23 cellular contexts compared by ENCODE assay signal in genomic region chr12:112389228-112389627, GRCh38. TPM values are rescaled to one million over a fixed set of nuclear protein-coding genes. Genes with fewer than 3 reads are reported as not detected.
A peak's percentile ranks its signal among the peaks of the same experiment; 100 is the strongest.
DNase-seq lines count a peak whose midpoint lies in the region; ATAC-seq, FAIRE-seq and TF ChIP-seq lines count a peak whose summit lies in the region.
"Had no signal": no experiment of that assay in that cellular context is flagged by ENCODE, and none has a peak within 500 bp of the region (broad histone marks: within the 10 kb centered on the region; RNA-seq: fewer than 3 reads in every experiment).

No MANE protein-coding gene starts in this region.

- H3K79me2 ChIP-seq in K562 (ENCODE audit: control insufficient read depth, insufficient read depth, low read length): no peaks in the 10 kb centered on the region

- peaks cover 12% of the 10 kb centered on the region for H3K27me3 Mint-ChIP-seq in activated CD4-positive, alpha-beta T cell treated with anti-CD3 and anti-CD28 coated beads, Interleukin-2, amount 10 ng/mL, durations not matched to agents 7 days and 5 days
- peaks cover 4% of the 10 kb centered on the region for H3K27me3 Mint-ChIP-seq in activated CD4-positive, alpha-beta T cell treated with anti-CD3 and anti-CD28 coated beads for 36 hours
- peaks cover 8% of the 10 kb centered on the region for H3K27me3 Mint-ChIP-seq in progenitor cell of endocrine pancreas
- H3K27me3 Mint-ChIP-seq: B cell had no signal

- H3K36me3 Mint-ChIP-seq in activated CD4-positive, alpha-beta T cell treated with anti-CD3 and anti-CD28 coated beads, Interleukin-2, amount 10 ng/mL, durations not matched to agents 7 days and 5 days (ENCODE audit: low read depth): no peaks in the 10 kb centered on the region
- H3K36me3 Mint-ChIP-seq in activated CD4-positive, alpha-beta T cell treated with anti-CD3 and anti-CD28 coated beads for 36 hours (ENCODE audit: low read depth): no peaks in the 10 kb centered on the region
- H3K36me3 Mint-ChIP-seq in progenitor cell of endocrine pancreas (ENCODE audit: insufficient read depth): no peaks in the 10 kb centered on the region
- H3K36me3 Mint-ChIP-seq: CD4-positive, CD25-positive, alpha-beta regulatory T cell; CD8-positive, alpha-beta memory T cell had no signal

- ATAC-seq in activated CD4-positive, alpha-beta T cell treated with anti-CD3 and anti-CD28 coated beads for 36 hours: no peak
- ATAC-seq in K562: no peak
- ATAC-seq: GM12878, HCT116 had no signal

- H3K27ac ChIP-seq in HEK293 (ENCODE audit: extremely low read depth, low read depth, low read length) (no peak overlapping the region), K562 (ENCODE audit: extremely low read depth, low read depth, low read length) (no peak overlapping the region)
- H3K27ac ChIP-seq: BLaER1 treated with 17β-estradiol and CSF1 and Interleukin-3, amounts not matched to agents 10 nM and 100 nM had no signal

- no peaks in the 10 kb centered on the region for H3K36me3 ChIP-seq in HEK293 (ENCODE audit: control insufficient read depth in 2 of 2, insufficient read depth in 1 of 2, low read length in 2 of 2)
- H3K36me3 ChIP-seq in K562 (ENCODE audit: control insufficient read depth, insufficient read depth, low read length): no peaks in the 10 kb centered on the region
- H3K36me3 ChIP-seq: BLaER1 treated with 17β-estradiol and CSF1 and Interleukin-3, amounts not matched to agents 10 nM and 100 nM had no signal

- intact Hi-C loops in activated CD4-positive, alpha-beta T cell treated with anti-CD3 and anti-CD28 coated beads for 36 hours (cut with DNase I, micrococcal nuclease): loop anchor here (5.0 to 10.0 kb wide), 2 partner anchors 442 to 704 kb away; partner anchors contain the start of genes ACAD10 (in 1 of the 2) and BRAP (in 1 of the 2)
- intact Hi-C loops in K562 (cut with micrococcal nuclease): loop anchor here (10.0 kb wide), 2 partner anchors 274 to 374 kb away; partner anchors contain the start of genes ERP29 and TMEM116

- POLR2A ChIA-PET in activated CD4-positive, alpha-beta T cell treated with anti-CD3 and anti-CD28 coated beads, Interleukin-2, amount 10 ng/mL, durations not matched to agents 7 days and 5 days (lab: Charles Lee): no interaction called here
- POLR2A ChIA-PET in activated CD4-positive, alpha-beta T cell treated with anti-CD3 and anti-CD28 coated beads for 36 hours (lab: Charles Lee): no interaction called here
- POLR2A ChIA-PET in HEK293 (lab: Yijun Ruan, JAX) (interaction anchor here (0.7 kb wide), 1 partner anchor 15 kb away, joined by 6 read pairs; no protein-coding TSS in a partner anchor), K562 (lab: Yijun Ruan, JAX) (no interaction called here)

- H3K9me1 ChIP-seq in K562 (ENCODE audit: control insufficient read depth, insufficient read depth, low read length): peaks cover 3% of the 10 kb centered on the region

- TF ChIP-seq POLR2A in K562 (conservative IDR thresholded peaks at IDR 0.05): no peak

- BruUV-seq in K562 (replicated peaks; lab: Mats Ljungman, UMichigan): no TSS peak

- no peak for TF ChIP-seq CTCF in HEK293 (tag by site-specific recombination; IDR thresholded peaks at IDR 0.05)
- TF ChIP-seq CTCF in K562 (IDR thresholded peaks at IDR 0.05 in 2 of 3, conservative IDR thresholded peaks at IDR 0.05 in 1 of 3; ENCODE audit: insufficient read depth in 2 of 3, low read depth in 1 of 3, low read length in 3 of 3): no peak
- TF ChIP-seq CTCF in progenitor cell of endocrine pancreas (IDR thresholded peaks at IDR 0.05; ENCODE audit: unreplicated experiment): no peak

- no peak for TF ChIP-seq EP300 in K562 (IDR thresholded peaks at IDR 0.05; ENCODE audit: low read length)

- H3K4me1 Mint-ChIP-seq in activated CD4-positive, alpha-beta T cell treated with anti-CD3 and anti-CD28 coated beads, Interleukin-2, amount 10 ng/mL, durations not matched to agents 7 days and 5 days: peaks cover 12% of the 10 kb centered on the region
- peaks cover 14% of the 10 kb centered on the region for H3K4me1 Mint-ChIP-seq in activated CD4-positive, alpha-beta T cell treated with anti-CD3 and anti-CD28 coated beads for 36 hours
- peaks cover 3% of the 10 kb centered on the region for H3K4me1 Mint-ChIP-seq in progenitor cell of endocrine pancreas (ENCODE audit: low read depth)

- 0 out of 2 replicates have a peak, but pooled peaks cover 2% of the 10 kb centered on the region for H3K4me1 ChIP-seq in HEK293 (ENCODE audit: control insufficient read depth, insufficient read depth, low read length)
- H3K4me1 ChIP-seq in K562 (replicated peaks in 1 of 2; ENCODE audit: control insufficient read depth in 2 of 2, insufficient read depth in 2 of 2, low read length in 2 of 2): peaks cover 12 to 14% of the 10 kb centered on the region in 2 experiments

- H3K27me3 ChIP-seq in K562 (ENCODE audit: control insufficient read depth in 2 of 2, insufficient read depth in 2 of 2, low read length in 2 of 2): no peaks in the 10 kb centered on the region
- H3K27me3 ChIP-seq: BLaER1 treated with 17β-estradiol and CSF1 and Interleukin-3, amounts not matched to agents 10 nM and 100 nM had no signal

- WGBS in K562 (ENCODE audit: insufficient coverage, low coverage, missing lambda C conversion rate): 43% methylated on average over 2 of the region's 4 CpGs

- TF ChIP-seq RAD21 in K562 (CRISPR knock-in tag; conservative IDR thresholded peaks at IDR 0.05 in 1 of 2, IDR thresholded peaks at IDR 0.05 in 1 of 2): no peak

- no peak overlapping the region for H2AFZ ChIP-seq in K562 (ENCODE audit: low read depth, low read length)

- no peak for FAIRE-seq in K562 (lab: Jason Lieb, UNC)
- FAIRE-seq: GM12878, HTR-8/SVneo had no signal

- CTCF ChIA-PET in activated CD4-positive, alpha-beta T cell treated with anti-CD3 and anti-CD28 coated beads, Interleukin-2, amount 10 ng/mL, durations not matched to agents 7 days and 5 days (lab: Charles Lee): interaction anchor here (6.0 kb wide), 1 partner anchor 191 kb away, joined by 37 read pairs; no protein-coding TSS in a partner anchor
- CTCF ChIA-PET in activated CD4-positive, alpha-beta T cell treated with anti-CD3 and anti-CD28 coated beads for 36 hours (lab: Charles Lee): interaction anchor here (3.1 kb wide), 1 partner anchor 191 kb away, joined by 59 read pairs; no protein-coding TSS in a partner anchor
- CTCF ChIA-PET in HEK293 (lab: Yijun Ruan, JAX): interaction anchor here (1.0 kb wide), 1 partner anchor 11 kb away, joined by 3 read pairs; no protein-coding TSS in a partner anchor
- CTCF ChIA-PET in K562 (lab: Yijun Ruan, JAX; ENCODE audit: low intra/inter-chr PET ratio): no interaction called here

- no peaks in the 10 kb centered on the region for H3K9me3 ChIP-seq in HEK293 (ENCODE audit: control insufficient read depth, insufficient read depth, low read depth, low read length)
- no peaks in the 10 kb centered on the region for H3K9me3 ChIP-seq in K562 (replicated peaks; ENCODE audit: control insufficient read depth, insufficient read depth, low read depth, low read length)

- H3K4me3 ChIP-seq in HEK293 (ENCODE audit: low read depth, low read length) (no peak overlapping the region), K562 (no peak overlapping the region)
- H3K4me3 ChIP-seq: BLaER1 treated with 17β-estradiol and CSF1 and Interleukin-3, amounts not matched to agents 10 nM and 100 nM; GM12878 had no signal

- DNase-seq in activated CD4-positive, alpha-beta T cell treated with anti-CD3 and anti-CD28 coated beads, Interleukin-2, amount 10 ng/mL, durations not matched to agents 7 days and 5 days: no peak
- no peak for DNase-seq in activated CD4-positive, alpha-beta T cell treated with anti-CD3 and anti-CD28 coated beads for 36 hours
- DNase-seq in K562 (ENCODE audit: extremely low read depth in 1 of 4, low spot score in 3 of 4): no peak
- DNase-seq in progenitor cell of endocrine pancreas (ENCODE audit: low spot score, unreplicated experiment): no peak
- no peak for DNase-seq in C1 segment of cervical spinal cord (lab: John Stamatoyannopoulos, UW)
- DNase-seq in kidney tubule cell (ENCODE audit: low spot score): no peak
- no peak for DNase-seq in NCI-H524 treated with DMSO at 0.1 percent for 48 hours (lab: John Stamatoyannopoulos, UW)
- DNase-seq: 8988T; CD4-positive, CD25-positive, alpha-beta regulatory T cell; CD8-positive, alpha-beta memory T cell; COR-L47; DMS 273 treated with DMSO at 0.1 percent for 48 hours; DMS53; DND-41; EL; GOT3; H7 had no signal

- H3K9me3 Mint-ChIP-seq in activated CD4-positive, alpha-beta T cell treated with anti-CD3 and anti-CD28 coated beads, Interleukin-2, amount 10 ng/mL, durations not matched to agents 7 days and 5 days: no peaks in the 10 kb centered on the region
- H3K9me3 Mint-ChIP-seq in activated CD4-positive, alpha-beta T cell treated with anti-CD3 and anti-CD28 coated beads for 36 hours (ENCODE audit: low read depth): no peaks in the 10 kb centered on the region
- H3K9me3 Mint-ChIP-seq in progenitor cell of endocrine pancreas (ENCODE audit: low read depth): no peaks in the 10 kb centered on the region
- H3K9me3 Mint-ChIP-seq: CD4-positive, CD25-positive, alpha-beta regulatory T cell; CD8-positive, alpha-beta memory T cell had no signal

- H3K27ac Mint-ChIP-seq in activated CD4-positive, alpha-beta T cell treated with anti-CD3 and anti-CD28 coated beads, Interleukin-2, amount 10 ng/mL, durations not matched to agents 7 days and 5 days: peak overlapping the region; percentile 19
- H3K27ac Mint-ChIP-seq in activated CD4-positive, alpha-beta T cell treated with anti-CD3 and anti-CD28 coated beads for 36 hours: no peak overlapping the region
- H3K27ac Mint-ChIP-seq in progenitor cell of endocrine pancreas: peak overlapping the region; percentile 71
- H3K27ac Mint-ChIP-seq: B cell; CD4-positive, CD25-positive, alpha-beta regulatory T cell; CD8-positive, alpha-beta memory T cell had no signal

- in situ Hi-C loops in K562 (cut with MboI): loop anchor here (5.0 kb wide), 1 partner anchor 192 kb away; no protein-coding TSS in a partner anchor

- H3K4me2 ChIP-seq in K562 (ENCODE audit: insufficient read depth, low read length): no peak overlapping the region
- H3K4me2 ChIP-seq: BLaER1 treated with 17β-estradiol and CSF1 and Interleukin-3, amounts not matched to agents 10 nM and 100 nM had no signal

- no peaks in the 10 kb centered on the region for H4K20me1 ChIP-seq in K562 (replicated peaks; ENCODE audit: control insufficient read depth, insufficient read depth, low read length)
- H4K20me1 ChIP-seq: BLaER1 treated with 17β-estradiol and CSF1 and Interleukin-3, amounts not matched to agents 10 nM and 100 nM had no signal

- no peak overlapping the region for H3K9ac ChIP-seq in K562 (ENCODE audit: insufficient read depth in 1 of 2, low read depth in 2 of 2, low read length in 2 of 2)
- H3K9ac ChIP-seq: BLaER1 treated with 17β-estradiol and CSF1 and Interleukin-3, amounts not matched to agents 10 nM and 100 nM had no signal

- H3K4me3 Mint-ChIP-seq in activated CD4-positive, alpha-beta T cell treated with anti-CD3 and anti-CD28 coated beads, Interleukin-2, amount 10 ng/mL, durations not matched to agents 7 days and 5 days: no peak overlapping the region
- H3K4me3 Mint-ChIP-seq in activated CD4-positive, alpha-beta T cell treated with anti-CD3 and anti-CD28 coated beads for 36 hours: no peak overlapping the region
- H3K4me3 Mint-ChIP-seq in progenitor cell of endocrine pancreas (ENCODE audit: low read depth): no peak overlapping the region
- H3K4me3 Mint-ChIP-seq: B cell; CD4-positive, CD25-positive, alpha-beta regulatory T cell; CD8-positive, alpha-beta memory T cell had no signal

RNA-seq across cellular contexts. Expression of gene HECTD4, which starts 7.0 kb away (rescaled TPM):
- total RNA-seq in activated CD4-positive, alpha-beta T cell treated with anti-CD3 and anti-CD28 coated beads, Interleukin-2, amount 10 ng/mL, durations not matched to agents 7 days and 5 days: 10 to 100 TPM; 43.2 to 44.7 TPM
- 10 to 100 TPM; 22.2 to 23.8 TPM for total RNA-seq in activated CD4-positive, alpha-beta T cell treated with anti-CD3 and anti-CD28 coated beads for 36 hours
- 228 and 304 TPM in 2 replicates for total RNA-seq in K562 (2011; cell fraction: chromatin; rRNA removed; ENCODE audit: low replicate concordance)
- total RNA-seq in K562 (2011; cell fraction: nucleolus; rRNA removed): 113 and 121 TPM in 2 replicates
- total RNA-seq in K562 (2011; cell fraction: nucleoplasm; rRNA removed): 142 and 162 TPM in 2 replicates
- total RNA-seq in K562 (2014; rRNA removed) (8.4 and 12.5 TPM in 2 replicates), K562 (2014; rRNA removed; fragmentation: Illumina TruSeq; extraction: Trizol) (13.5 and 15.0 TPM in 2 replicates), K562 (2015; rRNA removed; fragmentation: Illumina TruSeq; extraction: Trizol) (15.6 and 17.3 TPM in 2 replicates), K562 (2021) (25.2 and 33.3 TPM in 2 replicates), progenitor cell of endocrine pancreas (86.7 and 88.8 TPM in 2 replicates)
- polyA plus RNA-seq in K562 (2011; rRNA removed) (11.0 and 16.1 TPM in 2 replicates), K562 (2014; fragmentation: Illumina TruSeq; extraction: Trizol) (13.6 and 14.6 TPM in 2 replicates), K562 (2014; fragmentation: Nextera tagmentation; extraction: Ambion mirVana) (1 to 10 TPM; 3.5 to 4.5 TPM), K562 (2014; rRNA removed) (11.5 and 14.7 TPM in 2 replicates)
- polyA plus RNA-seq in K562 (2011; cell fraction: cytosol; rRNA removed): 6.2 and 6.6 TPM in 2 replicates
- 57.5 and 62.2 TPM in 2 replicates for polyA plus RNA-seq in K562 (2011; cell fraction: nucleus; rRNA removed)
- polyA plus RNA-seq in K562 (2012): 17.5 and 22.3 TPM in 2 replicates
- 56.9 and 62.2 TPM in 2 replicates for polyA minus RNA-seq in K562 (2011; rRNA and poly(A)+ RNA removed)
- 24.2 and 31.3 TPM in 2 replicates for polyA minus RNA-seq in K562 (2011; cell fraction: cytosol; rRNA and poly(A)+ RNA removed)
- 47.9 and 93.0 TPM in 2 replicates for polyA minus RNA-seq in K562 (2011; cell fraction: nucleus; rRNA and poly(A)+ RNA removed)

RNA-seq across cellular contexts. Expression of gene RPL6, which starts 20.2 kb away (rescaled TPM):
- total RNA-seq in activated CD4-positive, alpha-beta T cell treated with anti-CD3 and anti-CD28 coated beads, Interleukin-2, amount 10 ng/mL, durations not matched to agents 7 days and 5 days: 1,000 to 10,000 TPM; 1,236 to 1,343 TPM
- 1,000 to 10,000 TPM; 2,097 to 2,202 TPM for total RNA-seq in activated CD4-positive, alpha-beta T cell treated with anti-CD3 and anti-CD28 coated beads for 36 hours
- 348 and 589 TPM in 2 replicates for total RNA-seq in K562 (2011; cell fraction: chromatin; rRNA removed; ENCODE audit: low replicate concordance)
- total RNA-seq in K562 (2011; cell fraction: nucleolus; rRNA removed): 314 and 317 TPM in 2 replicates
- 537 and 721 TPM in 2 replicates for total RNA-seq in K562 (2011; cell fraction: nucleoplasm; rRNA removed)
- total RNA-seq in K562 (2014; rRNA removed) (1,529 and 1,811 TPM in 2 replicates), K562 (2014; rRNA removed; fragmentation: Illumina TruSeq; extraction: Trizol) (3,099 and 3,427 TPM in 2 replicates), K562 (2015; rRNA removed; fragmentation: Illumina TruSeq; extraction: Trizol) (2,718 and 2,856 TPM in 2 replicates), K562 (2021) (1,959 and 2,095 TPM in 2 replicates), progenitor cell of endocrine pancreas (1,626 and 1,651 TPM in 2 replicates)
- polyA plus RNA-seq in K562 (2011; rRNA removed) (2,667 and 2,691 TPM in 2 replicates), K562 (2014; fragmentation: Illumina TruSeq; extraction: Trizol) (2,543 and 3,103 TPM in 2 replicates), K562 (2014; fragmentation: Nextera tagmentation; extraction: Ambion mirVana) (1,000 to 10,000 TPM; 1,519 to 1,617 TPM), K562 (2014; rRNA removed) (2,156 and 2,396 TPM in 2 replicates)
- 1,053 and 1,467 TPM in 2 replicates for polyA plus RNA-seq in K562 (2011; cell fraction: cytosol; rRNA removed)
- 536 and 802 TPM in 2 replicates for polyA plus RNA-seq in K562 (2011; cell fraction: nucleus; rRNA removed)
- 2,256 and 2,883 TPM in 2 replicates for polyA plus RNA-seq in K562 (2012)
- 731 and 844 TPM in 2 replicates for polyA minus RNA-seq in K562 (2011; rRNA and poly(A)+ RNA removed)
- polyA minus RNA-seq in K562 (2011; cell fraction: cytosol; rRNA and poly(A)+ RNA removed): 462 and 473 TPM in 2 replicates
- 140 and 278 TPM in 2 replicates for polyA minus RNA-seq in K562 (2011; cell fraction: nucleus; rRNA and poly(A)+ RNA removed)

RNA-seq across cellular contexts. Expression of gene PTPN11, which starts 29.5 kb away (rescaled TPM):
- 10 to 100 TPM; 79.2 to 84.4 TPM for total RNA-seq in activated CD4-positive, alpha-beta T cell treated with anti-CD3 and anti-CD28 coated beads, Interleukin-2, amount 10 ng/mL, durations not matched to agents 7 days and 5 days
- 100 to 1,000 TPM; 129 to 134 TPM for total RNA-seq in activated CD4-positive, alpha-beta T cell treated with anti-CD3 and anti-CD28 coated beads for 36 hours
- total RNA-seq in K562 (2011; cell fraction: chromatin; rRNA removed; ENCODE audit: low replicate concordance): 24.8 and 82.7 TPM in 2 replicates
- 12.2 and 13.9 TPM in 2 replicates for total RNA-seq in K562 (2011; cell fraction: nucleolus; rRNA removed)
- 23.9 and 32.5 TPM in 2 replicates for total RNA-seq in K562 (2011; cell fraction: nucleoplasm; rRNA removed)
- total RNA-seq in K562 (2014; rRNA removed) (59.6 and 64.9 TPM in 2 replicates), K562 (2014; rRNA removed; fragmentation: Illumina TruSeq; extraction: Trizol) (98.8 and 113 TPM in 2 replicates), K562 (2015; rRNA removed; fragmentation: Illumina TruSeq; extraction: Trizol) (92.7 and 100 TPM in 2 replicates), K562 (2021) (111 and 126 TPM in 2 replicates), progenitor cell of endocrine pancreas (73.8 and 77.3 TPM in 2 replicates)
- polyA plus RNA-seq in K562 (2011; rRNA removed) (56.0 and 79.7 TPM in 2 replicates), K562 (2014; fragmentation: Illumina TruSeq; extraction: Trizol) (72.8 and 83.0 TPM in 2 replicates), K562 (2014; fragmentation: Nextera tagmentation; extraction: Ambion mirVana) (10 to 100 TPM; 22.5 to 31.7 TPM), K562 (2014; rRNA removed) (50.5 and 52.5 TPM in 2 replicates)
- 36.0 and 44.8 TPM in 2 replicates for polyA plus RNA-seq in K562 (2011; cell fraction: cytosol; rRNA removed)
- 15.8 and 16.7 TPM in 2 replicates for polyA plus RNA-seq in K562 (2011; cell fraction: nucleus; rRNA removed)
- 41.2 and 58.2 TPM in 2 replicates for polyA plus RNA-seq in K562 (2012)
- 180 and 192 TPM in 2 replicates for polyA minus RNA-seq in K562 (2011; rRNA and poly(A)+ RNA removed)
- polyA minus RNA-seq in K562 (2011; cell fraction: cytosol; rRNA and poly(A)+ RNA removed): 66.4 and 78.4 TPM in 2 replicates
- 14.3 and 24.5 TPM in 2 replicates for polyA minus RNA-seq in K562 (2011; cell fraction: nucleus; rRNA and poly(A)+ RNA removed)
